In genomic region chr7:6637544-6638229, GRCh38 we compare ENCODE assay signal across 8 cellular contexts. TPM values are rescaled to one million over a fixed set of nuclear protein-coding genes. Genes with fewer than 3 reads are reported as not detected.
DNase-seq lines count a peak whose midpoint lies in the region; ATAC-seq and TF ChIP-seq lines count a peak whose summit lies in the region.

No MANE protein-coding gene starts in this region.

- peak; percentile 85 for DNase-seq in GM06990 (ENCODE audit: extremely low read depth, insufficient read length)
- DNase-seq in WERI-Rb-1 = peak; percentile 71
- DNase-seq in central memory CD4-positive, alpha-beta T cell = peak; percentile 37
- DNase-seq in lung (ENCODE audit: low spot score) = peak; percentile 37
- peak; percentile 50 to 51 for DNase-seq in stimulated activated CD8-positive, alpha-beta memory T cell treated with anti-CD3 and anti-CD28 coated beads, Interleukin-2, amount 100 ng/mL, for 48 hours (ENCODE audit: low read depth in 2 of 2)
- DNase-seq in DMS114 treated with DMSO at 0.1 percent for 48 hours (lab: John Stamatoyannopoulos, UW; ENCODE audit: unreplicated experiment) = no peak

- H3K9me3 ChIP-seq in HUES64 (ENCODE audit: insufficient read depth, low read depth, low read length) = no peaks in the 10 kb centered on the region
- H3K9me3 ChIP-seq in WERI-Rb-1 (ENCODE audit: severe bottlenecking) = no peaks in the 10 kb centered on the region
- H3K9me3 ChIP-seq in lung (ENCODE audit: control insufficient read depth in 2 of 2, insufficient read depth in 1 of 2, low read length in 1 of 2) = no peaks in the 10 kb centered on the region

- H3K9ac ChIP-seq in HUES64 (ENCODE audit: low read depth, low read length) = 0 out of 2 replicates have a peak overlapping the region, but pooled peaks have one; percentile 40

- no peaks in the 10 kb centered on the region for H3K27me3 ChIP-seq in GM06990 (replicated peaks; ENCODE audit: control insufficient read depth, insufficient read depth, low read length)
- H3K27me3 ChIP-seq in HUES64 (ENCODE audit: insufficient read depth, low read length) = peaks cover 2% of the 10 kb centered on the region
- H3K27me3 ChIP-seq in WERI-Rb-1 (ENCODE audit: insufficient read depth, low read depth, severe bottlenecking) = no peaks in the 10 kb centered on the region
- H3K27me3 ChIP-seq in lung (ENCODE audit: control insufficient read depth, insufficient read depth) = no peaks in the 10 kb centered on the region

- peaks cover 6% of the 10 kb centered on the region for H3K36me3 ChIP-seq in GM06990 (ENCODE audit: control insufficient read depth, insufficient read depth, low read length)
- peaks cover 9% of the 10 kb centered on the region; the same call in 1 of the 2 replicates for H3K36me3 ChIP-seq in HUES64 (ENCODE audit: insufficient read depth, low read length)
- H3K36me3 ChIP-seq in WERI-Rb-1 = peaks cover 42% of the 10 kb centered on the region
- H3K36me3 ChIP-seq in lung (ENCODE audit: control insufficient read depth in 2 of 2, insufficient read depth in 2 of 2, low read length in 2 of 2) = peaks cover 0 to 20% of the 10 kb centered on the region in 2 donors

- TF ChIP-seq CTCF in GM06990 (IDR thresholded peaks at IDR 0.05; ENCODE audit: insufficient read depth, low read length, poor library complexity, severe bottlenecking) = peak; percentile 68
- TF ChIP-seq CTCF in WERI-Rb-1 (IDR thresholded peaks at IDR 0.05; ENCODE audit: low read depth, low read length) = peak; percentile 65
- TF ChIP-seq CTCF in lung (IDR thresholded peaks at IDR 0.05; ENCODE audit: control extremely low read depth, extremely low read depth) = no peak

- no peak overlapping the region for H3K27ac ChIP-seq in HUES64 (ENCODE audit: low read depth, low read length)
- peak overlapping the region; percentile 47 for H3K27ac ChIP-seq in WERI-Rb-1
- H3K27ac ChIP-seq in lung (ENCODE audit: low read depth in 1 of 2, low read length in 1 of 2) = peak overlapping the region; percentile 46 to 50

- 4% methylated on average over 60 of the region's 60 CpGs for whole genome bisulfite sequencing in HUES64
- 0 to 2% methylated on average over 40 to 60 of the region's 60 CpGs for WGBS in lung, 2 donors

- ATAC-seq in GM21515 (IDR thresholded peaks at IDR 0.05; ENCODE audit: unreplicated experiment) (peak; percentile 81), lung (ENCODE audit: insufficient read depth, low FRiP score) (no peak)

- peak overlapping the region; percentile 68 for H3K4me3 ChIP-seq in GM06990 (replicated peaks; ENCODE audit: low read depth, low read length)
- H3K4me3 ChIP-seq in HUES64 (ENCODE audit: low read length) = peak overlapping the region; percentile 71
- peak overlapping the region; percentile 41 for H3K4me3 ChIP-seq in WERI-Rb-1 (ENCODE audit: low read depth, low read length)
- H3K4me3 ChIP-seq in lung = peak overlapping the region; percentile 82

- H3K4me1 ChIP-seq in HUES64 (ENCODE audit: insufficient read depth, low read length) (no peaks in the 10 kb centered on the region), lung (ENCODE audit: control insufficient read depth in 2 of 2, insufficient read depth in 2 of 2, low read length in 2 of 2) (peaks cover 0 to 18% of the 10 kb centered on the region in 2 donors)

RNA-seq across cellular contexts. Expression of gene ZNF316, which starts 0.6 kb away (rescaled TPM):
- polyA plus RNA-seq in HUES64 (2013, experiment 1 of 2) = 7.4 TPM
- 8.9 TPM for polyA plus RNA-seq in HUES64 (2013, experiment 2 of 2)
- total RNA-seq in lung = 10 to 100 TPM; 20.9 to 38.5 TPM
- polyA plus RNA-seq in lung = 10 to 100 TPM; 23.3 to 24.6 TPM

RNA-seq across cellular contexts. Expression of gene ZNF853, which starts 22.3 kb away (rescaled TPM):
- 4.4 TPM for polyA plus RNA-seq in HUES64 (2013, experiment 1 of 2)
- 5.6 TPM for polyA plus RNA-seq in HUES64 (2013, experiment 2 of 2)
- 1 to 10 TPM; 5.3 to 7.6 TPM for total RNA-seq in lung
- polyA plus RNA-seq in lung = 1 to 10 TPM; 1.4 to 2.3 TPM

RNA-seq across cellular contexts. Expression of gene INTS15, which starts 47.9 kb away (rescaled TPM):
- polyA plus RNA-seq in HUES64 (2013, experiment 1 of 2) = 20.2 TPM
- polyA plus RNA-seq in HUES64 (2013, experiment 2 of 2) = 20.3 TPM
- total RNA-seq in lung = 10 to 100 TPM; 24.7 to 34.5 TPM
- 10 to 100 TPM; 13.8 to 20.2 TPM for polyA plus RNA-seq in lung
